ENCODE assay signal across 8 cellular contexts in genomic region chr10:31977440-31978157, GRCh38. TPM values are rescaled to one million over a fixed set of nuclear protein-coding genes. Genes with fewer than 3 reads are reported as not detected.
A peak's percentile ranks its signal among the peaks of the same experiment; 100 is the strongest.
DNase-seq lines count a peak whose midpoint lies in the region; ATAC-seq lines count a peak whose summit lies in the region.

No MANE protein-coding gene starts in this region.

- peaks cover 12% of the 10 kb centered on the region for H3K4me1 ChIP-seq in GM23248 (ENCODE audit: insufficient read depth)

- H3K4me3 ChIP-seq in GM23248 = no peak overlapping the region

- H3K9me2 ChIP-seq in GM23248 (ENCODE audit: insufficient read depth) = no peaks in the 10 kb centered on the region

- H3K27me3 ChIP-seq in GM23248 (replicated peaks; ENCODE audit: insufficient read depth) = no peaks in the 10 kb centered on the region

- no peak overlapping the region for H3K9ac ChIP-seq in GM23248

- H3K27ac Mint-ChIP-seq in activated T-helper 1 cell treated with anti-CD3 and anti-CD28 coated beads, Interleukin-12 subunit alpha, Interleukin-12 subunit beta, Interleukin-2, Interleukin-4 antibody, amounts not matched to agents 30 ng/mL and 10 ng/mL and 1 ng/mL, durations not matched to agents 14 hours and 24 hours and 36 hours = no peak overlapping the region

- H3K4me2 ChIP-seq in GM23248 (ENCODE audit: unreplicated experiment) = peak overlapping the region; percentile 1

- H3K27me3 Mint-ChIP-seq in activated T-helper 1 cell treated with anti-CD3 and anti-CD28 coated beads, Interleukin-12 subunit alpha, Interleukin-12 subunit beta, Interleukin-2, Interleukin-4 antibody, amounts not matched to agents 30 ng/mL and 10 ng/mL and 1 ng/mL, durations not matched to agents 14 hours and 24 hours and 36 hours (ENCODE audit: insufficient read depth) = peaks cover 2% of the 10 kb centered on the region

- H3K9me3 ChIP-seq in GM23248 (ENCODE audit: low read depth) = no peaks in the 10 kb centered on the region

- H3F3A ChIP-seq in GM23248 (ENCODE audit: insufficient read depth) = peaks cover 3% of the 10 kb centered on the region; the same call in 1 of the 2 replicates

- no peak overlapping the region for H2AFZ ChIP-seq in GM23248

- no peak overlapping the region for H3K4me3 Mint-ChIP-seq in activated T-helper 1 cell treated with anti-CD3 and anti-CD28 coated beads, Interleukin-12 subunit alpha, Interleukin-12 subunit beta, Interleukin-2, Interleukin-4 antibody, amounts not matched to agents 30 ng/mL and 10 ng/mL and 1 ng/mL, durations not matched to agents 14 hours and 24 hours and 36 hours

- intact Hi-C loops in activated T-helper 1 cell treated with anti-CD3 and anti-CD28 coated beads, Interleukin-12 subunit alpha, Interleukin-12 subunit beta, Interleukin-2, Interleukin-4 antibody, amounts not matched to agents 30 ng/mL and 10 ng/mL and 1 ng/mL, durations not matched to agents 14 hours and 24 hours and 36 hours (cut with micrococcal nuclease) = no loop called here

- H3K36me3 Mint-ChIP-seq in activated T-helper 1 cell treated with anti-CD3 and anti-CD28 coated beads, Interleukin-12 subunit alpha, Interleukin-12 subunit beta, Interleukin-2, Interleukin-4 antibody, amounts not matched to agents 30 ng/mL and 10 ng/mL and 1 ng/mL, durations not matched to agents 14 hours and 24 hours and 36 hours (ENCODE audit: low read depth) = no peaks in the 10 kb centered on the region

- 69 to 71% methylated on average over 5 of the region's 5 CpGs for WGBS in GM23248 (ENCODE audit: low coverage in 1 of 2, low lambda C conversion rate in 2 of 2, missing lambda C conversion rate in 2 of 2), 2 experiments

- H3K79me2 ChIP-seq in GM23248 (ENCODE audit: insufficient read depth) = no peaks in the 10 kb centered on the region

- ATAC-seq in GM18858 (IDR thresholded peaks at IDR 0.05; ENCODE audit: unreplicated experiment) = no peak

- DNase-seq in AG08396 (ENCODE audit: low spot score) (peak; percentile 53), GM23248 (peak; percentile 82), SKM-1 treated with dmso at 0.1 percent for 144 hours (lab: John Stamatoyannopoulos, UW; ENCODE audit: unreplicated experiment) (peak; percentile 89), glomerular endothelial cell (ENCODE audit: extremely low read depth, low read depth, low spot score) (peak; percentile 74), 8988T (no peak), cerebellar cortex (ENCODE audit: low spot score) (no peak)
- DNase-seq in activated T-helper 1 cell treated with anti-CD3 and anti-CD28 coated beads, Interleukin-12 subunit alpha, Interleukin-12 subunit beta, Interleukin-2, Interleukin-4 antibody, amounts not matched to agents 30 ng/mL and 10 ng/mL and 1 ng/mL, durations not matched to agents 14 hours and 24 hours and 36 hours (ENCODE audit: low spot score) = no peak

- no peaks in the 10 kb centered on the region for H4K20me1 ChIP-seq in GM23248 (ENCODE audit: insufficient read depth)

- in situ Hi-C loops in GM23248 (cut with MboI) = no loop called here

- peaks cover 3% of the 10 kb centered on the region for H3K9me3 Mint-ChIP-seq in activated T-helper 1 cell treated with anti-CD3 and anti-CD28 coated beads, Interleukin-12 subunit alpha, Interleukin-12 subunit beta, Interleukin-2, Interleukin-4 antibody, amounts not matched to agents 30 ng/mL and 10 ng/mL and 1 ng/mL, durations not matched to agents 14 hours and 24 hours and 36 hours

- no peaks in the 10 kb centered on the region for H3K36me3 ChIP-seq in GM23248 (ENCODE audit: low read depth)

- peaks cover 19% of the 10 kb centered on the region for H3K4me1 Mint-ChIP-seq in activated T-helper 1 cell treated with anti-CD3 and anti-CD28 coated beads, Interleukin-12 subunit alpha, Interleukin-12 subunit beta, Interleukin-2, Interleukin-4 antibody, amounts not matched to agents 30 ng/mL and 10 ng/mL and 1 ng/mL, durations not matched to agents 14 hours and 24 hours and 36 hours (ENCODE audit: low read depth)

- H3K27ac ChIP-seq in GM23248 = peak overlapping the region; percentile 43

RNA-seq across cellular contexts. Expression of gene ARHGAP12, which starts 49.0 kb away (rescaled TPM):
- total RNA-seq in GM23248 (2014; rRNA removed; shearing (Covaris generic)) = 43.3 and 47.3 TPM in 2 replicates
- 20.1 and 20.3 TPM in 2 replicates for polyA plus RNA-seq in GM23248 (2016; fragmentation: Nextera tagmentation; extraction: Ambion mirVana)
- total RNA-seq in glomerular endothelial cell = 20.1 and 24.7 TPM in 2 replicates
- 2.4 and 3.5 TPM in 2 replicates for total RNA-seq in activated T-helper 1 cell treated with anti-CD3 and anti-CD28 coated beads, Interleukin-12 subunit alpha, Interleukin-12 subunit beta, Interleukin-2, Interleukin-4 antibody, amounts not matched to agents 30 ng/mL and 10 ng/mL and 1 ng/mL, durations not matched to agents 14 hours and 24 hours and 36 hours

Comparison
In these comparisons a context has a peak if more than half of its experiments do, and no peak if none do; other contexts are left out.
1. DNase-seq: peak in AG08396 (single experiment), GM23248 (single experiment), SKM-1 treated with dmso at 0.1 percent for 144 hours (single experiment) and glomerular endothelial cell (single experiment); none in 8988T (single experiment), activated T-helper 1 cell treated with anti-CD3 and anti-CD28 coated beads, Interleukin-12 subunit alpha, Interleukin-12 subunit beta, Interleukin-2, Interleukin-4 antibody, amounts not matched to agents 30 ng/mL and 10 ng/mL and 1 ng/mL, durations not matched to agents 14 hours and 24 hours and 36 hours (single experiment) and cerebellar cortex (single experiment).